In genomic region chr2:240456607-240457222, GRCh38 we compare ENCODE assay signal across 14 cellular contexts. TPM values are rescaled to one million over a fixed set of nuclear protein-coding genes. Genes with fewer than 3 reads are reported as not detected.
DNase-seq lines count a peak whose midpoint lies in the region; ATAC-seq lines count a peak whose summit lies in the region.
"Had no signal": no experiment of that assay in that cellular context is flagged by ENCODE, and none has a peak within 500 bp of the region (broad histone marks: within the 10 kb centered on the region; RNA-seq: fewer than 3 reads in every experiment).

No MANE protein-coding gene starts in this region.

- H3K27ac ChIP-seq in right cardiac atrium (ENCODE audit: low read length) = no peak overlapping the region
- H3K27ac ChIP-seq: pancreas had no signal

- no peaks in the 10 kb centered on the region for H3K9me3 ChIP-seq in NT2/D1 (ENCODE audit: insufficient read depth, low read length)
- no peaks in the 10 kb centered on the region for H3K9me3 ChIP-seq in right cardiac atrium (ENCODE audit: control insufficient read depth, low read length)
- H3K9me3 ChIP-seq: adrenal gland, pancreas had no signal

- H3K36me3 ChIP-seq in H7 (replicated peaks; ENCODE audit: control insufficient read depth, insufficient read depth, low read length) = no peaks in the 10 kb centered on the region
- peaks cover 36% of the 10 kb centered on the region for H3K36me3 ChIP-seq in NT2/D1 (ENCODE audit: insufficient read depth, insufficient read length, low read length)
- H3K36me3 ChIP-seq: adrenal gland, pancreas had no signal

- WGBS in right cardiac atrium = 71% methylated on average over 13 of the region's 13 CpGs

- H3K27me3 ChIP-seq in H7 (ENCODE audit: control insufficient read depth, insufficient read depth, low read length) (peaks cover 26% of the 10 kb centered on the region), NT2/D1 (ENCODE audit: insufficient read depth, insufficient read length) (peaks cover 15% of the 10 kb centered on the region), right cardiac atrium (ENCODE audit: control insufficient read depth, insufficient read depth) (no peaks in the 10 kb centered on the region)
- H3K27me3 ChIP-seq: adrenal gland, pancreas had no signal

- ATAC-seq in right cardiac atrium (no peak), GM18511 (IDR thresholded peaks at IDR 0.05; ENCODE audit: unreplicated experiment) (no peak), HG03521 (IDR thresholded peaks at IDR 0.05; ENCODE audit: unreplicated experiment) (no peak)
- ATAC-seq in activated CD4-positive, CD25-positive, alpha-beta regulatory T cell treated with anti-CD3 and anti-CD28 coated beads, Interleukin-2, amount 50 U/mL, for 24 hours = no peak
- ATAC-seq: activated T-helper 17 cell treated with anti-CD3 and anti-CD28 coated beads, Interleukin-2, amount 50 U/mL, for 72 hours had no signal

- peak; percentile 82 for DNase-seq in H7
- DNase-seq in NT2/D1 (ENCODE audit: low read depth, low spot score) = no peak
- peak; percentile 17 to 56 (median 52) for DNase-seq in right cardiac atrium
- DNase-seq in posterior vena cava (ENCODE audit: low spot score) = peak; percentile 76
- DNase-seq: activated B cell treated with CpG ODN at 0.5 μM for 24 hours, NCI-H1436 treated with DMSO at 0.1 percent for 48 hours, NCI-H446 treated with DMSO at 0.1 percent for 48 hours, small intestine had no signal

- peaks cover 56% of the 10 kb centered on the region for H3K4me1 ChIP-seq in NT2/D1 (ENCODE audit: insufficient read depth, insufficient read length)
- H3K4me1 ChIP-seq in right cardiac atrium (ENCODE audit: control insufficient read depth, insufficient read depth, low read length) = peaks cover 4% of the 10 kb centered on the region

- H3K4me3 ChIP-seq in H7 (ENCODE audit: insufficient read depth, low read depth, low read length) (no peak overlapping the region), NT2/D1 (ENCODE audit: insufficient read length, low read depth) (no peak overlapping the region), right cardiac atrium (ENCODE audit: low read length) (no peak overlapping the region)
- H3K4me3 ChIP-seq: adrenal gland, pancreas had no signal

- H3K9ac ChIP-seq in NT2/D1 (ENCODE audit: insufficient read length, low read depth) = peak overlapping the region; percentile 56

- intact Hi-C loops in right cardiac atrium (cut with DNase I) (no loop called here), posterior vena cava (cut with DNase I) (no loop called here)

RNA-seq across cellular contexts. Expression of gene GPC1, which starts 21.3 kb away (rescaled TPM):
- total RNA-seq in H7 (2014; rRNA removed; shearing (Covaris generic)) = 28.4 and 32.0 TPM in 2 replicates
- total RNA-seq in right cardiac atrium = 100 to 1,000 TPM in 2 of 4 donors, 10 to 100 TPM in 2; 75.8 to 107 (median 94.8) TPM
- polyA plus RNA-seq in right cardiac atrium = 118 TPM
- total RNA-seq in posterior vena cava = 10 to 100 TPM; 69.5 to 83.1 TPM
